Comparison of ENCODE assay signal across 2 cellular contexts in genomic region chr6:35469711-35470662, GRCh38.
TF ChIP-seq lines count a peak whose summit lies in the region.

No MANE protein-coding gene starts in this region.

TF ChIP-seq in Ishikawa, 13 proteins besides CTCF, POLR2A, EP300 and RAD21 (continued from another document):
- TF ChIP-seq NFIC (IDR thresholded peaks at IDR 0.05), result peak; percentile 70
- TF ChIP-seq, protein P1, sequence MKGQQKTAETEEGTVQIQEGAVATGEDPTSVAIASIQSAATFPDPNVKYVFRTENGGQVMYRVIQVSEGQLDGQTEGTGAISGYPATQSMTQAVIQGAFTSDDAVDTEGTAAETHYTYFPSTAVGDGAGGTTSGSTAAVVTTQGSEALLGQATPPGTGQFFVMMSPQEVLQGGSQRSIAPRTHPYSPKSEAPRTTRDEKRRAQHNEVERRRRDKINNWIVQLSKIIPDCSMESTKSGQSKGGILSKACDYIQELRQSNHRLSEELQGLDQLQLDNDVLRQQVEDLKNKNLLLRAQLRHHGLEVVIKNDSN (IDR thresholded peaks at IDR 0.05), result peak; percentile 41; the same call in 1 of the 2 replicates

TF ChIP-seq in liver, 16 proteins besides CTCF, POLR2A, EP300 and RAD21 (continued from another document):
- TF ChIP-seq SP1 (IDR thresholded peaks at IDR 0.05), result no peak
